In genomic region chr1:198492872-198493271, GRCh38 we compare ENCODE assay signal across 16 cellular contexts. TPM values are rescaled to one million over a fixed set of nuclear protein-coding genes. Genes with fewer than 3 reads are reported as not detected.
DNase-seq lines count a peak whose midpoint lies in the region; TF ChIP-seq lines count a peak whose summit lies in the region.
"Had no signal": no experiment of that assay in that cellular context is flagged by ENCODE, and none has a peak within 500 bp of the region (broad histone marks: within the 10 kb centered on the region; RNA-seq: fewer than 3 reads in every experiment).

No MANE protein-coding gene starts in this region.

- H3K27me3 ChIP-seq in SK-N-SH (ENCODE audit: insufficient read depth) (no peaks in the 10 kb centered on the region), Peyer's patch (no peaks in the 10 kb centered on the region)
- H3K27me3 ChIP-seq: tibial artery had no signal

- H3K9me3 ChIP-seq in SK-N-SH = no peaks in the 10 kb centered on the region
- H3K9me3 ChIP-seq in Peyer's patch = no peaks in the 10 kb centered on the region
- H3K9me3 ChIP-seq: tibial artery had no signal

- no peaks in the 10 kb centered on the region for H4K20me1 ChIP-seq in SK-N-SH (ENCODE audit: insufficient read depth)

- no peaks in the 10 kb centered on the region for H3K9me2 ChIP-seq in SK-N-SH

- H2AFZ ChIP-seq in SK-N-SH (ENCODE audit: low read depth) = no peak overlapping the region

- CTCF ChIA-PET in SK-N-SH (lab: Yijun Ruan, JAX) = no interaction called here

- H3K27ac ChIP-seq in SK-N-SH (ENCODE audit: low read depth in 2 of 2, low read length in 1 of 2) (peak overlapping the region; percentile 77 to 89; a peak in 3 of 4 replicates), Peyer's patch (no peak overlapping the region)
- H3K27ac ChIP-seq: tibial artery had no signal

- no peak for TF ChIP-seq POLR2A in Peyer's patch (IDR thresholded peaks at IDR 0.05)

- POLR2A ChIA-PET in SK-N-SH (lab: Yijun Ruan, JAX) = no interaction called here

- peak overlapping the region; percentile 41; the same call in 1 of the 2 replicates for H3K9ac ChIP-seq in SK-N-SH

- no peaks in the 10 kb centered on the region for H3K79me2 ChIP-seq in SK-N-SH (ENCODE audit: insufficient read depth)

- peaks cover 28% of the 10 kb centered on the region for H3F3A ChIP-seq in SK-N-SH (replicated peaks; ENCODE audit: insufficient read depth)

- H3K4me3 ChIP-seq in SK-N-SH (ENCODE audit: low read depth in 2 of 2, low read length in 1 of 2) (no peak overlapping the region), fibroblast of mammary gland (ENCODE audit: control insufficient read depth, low read depth, low read length) (no peak overlapping the region), skeletal muscle cell (ENCODE audit: low read depth, low read length) (no peak overlapping the region), Peyer's patch (no peak overlapping the region)
- H3K4me3 ChIP-seq: tibial artery had no signal

- H3K36me3 ChIP-seq in SK-N-SH (replicated peaks in 1 of 2; ENCODE audit: control insufficient read depth in 1 of 2, insufficient read depth in 2 of 2, low read length in 1 of 2) = no peaks in the 10 kb centered on the region
- no peaks in the 10 kb centered on the region for H3K36me3 ChIP-seq in Peyer's patch
- H3K36me3 ChIP-seq: tibial artery had no signal

- TF ChIP-seq CTCF in SK-N-SH (IDR thresholded peaks at IDR 0.05) = no peak
- no peak for TF ChIP-seq CTCF in fibroblast of mammary gland (conservative IDR thresholded peaks at IDR 0.05; ENCODE audit: control insufficient read depth, insufficient read depth, low read depth, low read length)
- TF ChIP-seq CTCF in Peyer's patch (IDR thresholded peaks at IDR 0.05) = no peak

- H3K4me1 ChIP-seq in SK-N-SH (ENCODE audit: control insufficient read depth in 1 of 2, insufficient read depth in 2 of 2, low read depth in 1 of 2, low read length in 1 of 2) (peaks cover 8 to 49% of the 10 kb centered on the region in 2 experiments), Peyer's patch (no peaks in the 10 kb centered on the region)
- H3K4me1 ChIP-seq: tibial artery had no signal

- peak overlapping the region; percentile 53 for H3K4me2 ChIP-seq in SK-N-SH

- 10% methylated on average over 1 of the region's 1 CpG for WGBS in SK-N-SH (ENCODE audit: low lambda C conversion rate)

- DNase-seq in GM04503 (ENCODE audit: low read depth) = peak; percentile 96
- no peak for DNase-seq in SK-N-SH
- DNase-seq in fibroblast of mammary gland (ENCODE audit: low read depth) = peak; percentile 95
- peak; percentile 81 for DNase-seq in skeletal muscle cell (ENCODE audit: low read depth)
- no peak for DNase-seq in Peyer's patch
- DNase-seq in NCI-H2171 (lab: John Stamatoyannopoulos, UW) = no peak
- DNase-seq in NCI-H187 treated with DMSO at 0.1 percent for 48 hours (lab: John Stamatoyannopoulos, UW) = no peak
- no peak for DNase-seq in foreskin melanocyte
- DNase-seq: activated CD4-positive, alpha-beta memory T cell treated with anti-CD3 and anti-CD28 coated beads, Interleukin-2, amount 10 ng/mL, durations not matched to agents 7 days and 5 days; anterior cingulate cortex; CD8-positive, alpha-beta T cell; glutamatergic neuron; NCI-H2107; tibial artery had no signal

- peak; percentile 62 to 99 for TF ChIP-seq EP300 in SK-N-SH (IDR thresholded peaks at IDR 0.05; ENCODE audit: borderline replicate concordance in 1 of 2, low read depth in 1 of 2, low read length in 1 of 2)

- no peak for TF ChIP-seq RAD21 in SK-N-SH (IDR thresholded peaks at IDR 0.05; ENCODE audit: low read length)

TF ChIP-seq in SK-N-SH, 30 proteins besides CTCF, POLR2A, EP300 and RAD21 (continues in another document):
- TF ChIP-seq GABPA (IDR thresholded peaks at IDR 0.05; ENCODE audit: low read depth) (0 out of 2 replicates have a peak, but pooled peaks have one; percentile 14), NRF1 (IDR thresholded peaks at IDR 0.05; ENCODE audit: low read depth, low read length) (no peak), RFX5 (IDR thresholded peaks at IDR 0.05; ENCODE audit: low read length) (no peak), TCF12 (IDR thresholded peaks at IDR 0.05) (peak; percentile 93), CHD2 (IDR thresholded peaks at IDR 0.05; ENCODE audit: low read length, partially characterized antibody) (no peak), SMC3 (IDR thresholded peaks at IDR 0.05; ENCODE audit: low read depth, low read length) (no peak), GATA2 (CRISPR knock-in tag; IDR thresholded peaks at IDR 0.05) (no peak), ELF1 (IDR thresholded peaks at IDR 0.05) (peak; percentile 41; the same call in 1 of the 2 replicates), YY1 (IDR thresholded peaks at IDR 0.05; ENCODE audit: low read depth) (no peak), MAX (IDR thresholded peaks at IDR 0.05; ENCODE audit: low read depth) (peak; percentile 59; the same call in 1 of the 2 replicates), TAF1 (IDR thresholded peaks at IDR 0.05; ENCODE audit: borderline replicate concordance, low read depth, low read length) (no peak), SIN3A (IDR thresholded peaks at IDR 0.05; ENCODE audit: borderline replicate concordance, low read depth, low read length) (no peak; the same call in 1 of the 2 replicates), ZBTB33 (IDR thresholded peaks at IDR 0.05; ENCODE audit: borderline replicate concordance, low read depth) (peak; percentile 74; the same call in 1 of the 2 replicates), FOSL2 (IDR thresholded peaks at IDR 0.05; ENCODE audit: borderline replicate concordance, low read depth) (peak; percentile 96), IRF3 (IDR thresholded peaks at IDR 0.05; ENCODE audit: low read depth, low read length) (no peak), FOXM1 (IDR thresholded peaks at IDR 0.05; ENCODE audit: low read depth) (peak; percentile 93), TEAD4 (IDR thresholded peaks at IDR 0.05; ENCODE audit: borderline replicate concordance, insufficient read depth) (peak; percentile 87), RXRA (IDR thresholded peaks at IDR 0.05; ENCODE audit: borderline replicate concordance, low read depth) (peak; percentile 52; the same call in 1 of the 2 replicates), REST (IDR thresholded peaks at IDR 0.05; ENCODE audit: low read depth, low read length) (no peak), MEF2A (IDR thresholded peaks at IDR 0.05; ENCODE audit: borderline replicate concordance, low read depth) (peak; percentile 82), POLR2AphosphoS5 (IDR thresholded peaks at IDR 0.05; ENCODE audit: low read depth, low read length) (peak; percentile 87; the same call in 1 of the 2 replicates)

RNA-seq across cellular contexts. Expression of gene ATP6V1G3, which starts 47.6 kb away (rescaled TPM):
- not detected in 2 replicates for polyA plus RNA-seq in SK-N-SH (2012; rRNA removed)
- polyA plus RNA-seq in SK-N-SH (2012; cell fraction: cytosol; rRNA removed) = 0.20 and 0.31 TPM in 2 replicates
- polyA plus RNA-seq in SK-N-SH (2012; cell fraction: nucleus; rRNA removed) = not detected in 2 replicates
- total RNA-seq in Peyer's patch = not detected
- total RNA-seq: activated CD4-positive, alpha-beta memory T cell treated with anti-CD3 and anti-CD28 coated beads, Interleukin-2, amount 10 ng/mL, durations not matched to agents 7 days and 5 days; activated T-helper 17 cell treated with anti-CD3 and anti-CD28 coated beads, Interleukin-2, amount 50 U/mL, for 72 hours; CD8-positive, alpha-beta T cell; HT-29 had no signal

Comparison
In these comparisons a context has a peak if more than half of its experiments do, and no peak if none do; other contexts are left out.
1. DNase-seq: peak in GM04503 (single experiment), fibroblast of mammary gland (single experiment) and skeletal muscle cell (single experiment); none in SK-N-SH (single experiment), Peyer's patch (0 of 3), NCI-H2171 (single experiment), NCI-H187 treated with DMSO at 0.1 percent for 48 hours (single experiment) and foreskin melanocyte (single experiment).
2. H3K27ac ChIP-seq: peak in SK-N-SH (2 of 2); none in Peyer's patch (0 of 4).